Comparison of ENCODE assay signal across 1 cellular context in genomic region chr3:177358085-177358967, GRCh38.
TF ChIP-seq lines count a peak whose summit lies in the region.

No MANE protein-coding gene starts in this region.

TF ChIP-seq in HepG2, 621 proteins besides CTCF, POLR2A, EP300 and RAD21 (continued from another document and continues in another):
- TF ChIP-seq, protein P1, sequence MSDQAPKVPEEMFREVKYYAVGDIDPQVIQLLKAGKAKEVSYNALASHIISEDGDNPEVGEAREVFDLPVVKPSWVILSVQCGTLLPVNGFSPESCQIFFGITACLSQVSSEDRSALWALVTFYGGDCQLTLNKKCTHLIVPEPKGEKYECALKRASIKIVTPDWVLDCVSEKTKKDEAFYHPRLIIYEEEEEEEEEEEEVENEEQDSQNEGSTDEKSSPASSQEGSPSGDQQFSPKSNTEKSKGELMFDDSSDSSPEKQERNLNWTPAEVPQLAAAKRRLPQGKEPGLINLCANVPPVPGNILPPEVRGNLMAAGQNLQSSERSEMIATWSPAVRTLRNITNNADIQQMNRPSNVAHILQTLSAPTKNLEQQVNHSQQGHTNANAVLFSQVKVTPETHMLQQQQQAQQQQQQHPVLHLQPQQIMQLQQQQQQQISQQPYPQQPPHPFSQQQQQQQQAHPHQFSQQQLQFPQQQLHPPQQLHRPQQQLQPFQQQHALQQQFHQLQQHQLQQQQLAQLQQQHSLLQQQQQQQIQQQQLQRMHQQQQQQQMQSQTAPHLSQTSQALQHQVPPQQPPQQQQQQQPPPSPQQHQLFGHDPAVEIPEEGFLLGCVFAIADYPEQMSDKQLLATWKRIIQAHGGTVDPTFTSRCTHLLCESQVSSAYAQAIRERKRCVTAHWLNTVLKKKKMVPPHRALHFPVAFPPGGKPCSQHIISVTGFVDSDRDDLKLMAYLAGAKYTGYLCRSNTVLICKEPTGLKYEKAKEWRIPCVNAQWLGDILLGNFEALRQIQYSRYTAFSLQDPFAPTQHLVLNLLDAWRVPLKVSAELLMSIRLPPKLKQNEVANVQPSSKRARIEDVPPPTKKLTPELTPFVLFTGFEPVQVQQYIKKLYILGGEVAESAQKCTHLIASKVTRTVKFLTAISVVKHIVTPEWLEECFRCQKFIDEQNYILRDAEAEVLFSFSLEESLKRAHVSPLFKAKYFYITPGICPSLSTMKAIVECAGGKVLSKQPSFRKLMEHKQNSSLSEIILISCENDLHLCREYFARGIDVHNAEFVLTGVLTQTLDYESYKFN (CRISPR knock-in tag; conservative IDR thresholded peaks at IDR 0.05): peak; percentile 43; the same call in 1 of the 2 replicates
- TF ChIP-seq, protein P2, sequence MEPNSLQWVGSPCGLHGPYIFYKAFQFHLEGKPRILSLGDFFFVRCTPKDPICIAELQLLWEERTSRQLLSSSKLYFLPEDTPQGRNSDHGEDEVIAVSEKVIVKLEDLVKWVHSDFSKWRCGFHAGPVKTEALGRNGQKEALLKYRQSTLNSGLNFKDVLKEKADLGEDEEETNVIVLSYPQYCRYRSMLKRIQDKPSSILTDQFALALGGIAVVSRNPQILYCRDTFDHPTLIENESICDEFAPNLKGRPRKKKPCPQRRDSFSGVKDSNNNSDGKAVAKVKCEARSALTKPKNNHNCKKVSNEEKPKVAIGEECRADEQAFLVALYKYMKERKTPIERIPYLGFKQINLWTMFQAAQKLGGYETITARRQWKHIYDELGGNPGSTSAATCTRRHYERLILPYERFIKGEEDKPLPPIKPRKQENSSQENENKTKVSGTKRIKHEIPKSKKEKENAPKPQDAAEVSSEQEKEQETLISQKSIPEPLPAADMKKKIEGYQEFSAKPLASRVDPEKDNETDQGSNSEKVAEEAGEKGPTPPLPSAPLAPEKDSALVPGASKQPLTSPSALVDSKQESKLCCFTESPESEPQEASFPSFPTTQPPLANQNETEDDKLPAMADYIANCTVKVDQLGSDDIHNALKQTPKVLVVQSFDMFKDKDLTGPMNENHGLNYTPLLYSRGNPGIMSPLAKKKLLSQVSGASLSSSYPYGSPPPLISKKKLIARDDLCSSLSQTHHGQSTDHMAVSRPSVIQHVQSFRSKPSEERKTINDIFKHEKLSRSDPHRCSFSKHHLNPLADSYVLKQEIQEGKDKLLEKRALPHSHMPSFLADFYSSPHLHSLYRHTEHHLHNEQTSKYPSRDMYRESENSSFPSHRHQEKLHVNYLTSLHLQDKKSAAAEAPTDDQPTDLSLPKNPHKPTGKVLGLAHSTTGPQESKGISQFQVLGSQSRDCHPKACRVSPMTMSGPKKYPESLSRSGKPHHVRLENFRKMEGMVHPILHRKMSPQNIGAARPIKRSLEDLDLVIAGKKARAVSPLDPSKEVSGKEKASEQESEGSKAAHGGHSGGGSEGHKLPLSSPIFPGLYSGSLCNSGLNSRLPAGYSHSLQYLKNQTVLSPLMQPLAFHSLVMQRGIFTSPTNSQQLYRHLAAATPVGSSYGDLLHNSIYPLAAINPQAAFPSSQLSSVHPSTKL (CRISPR knock-in tag; IDR thresholded peaks at IDR 0.05): 0 out of 2 replicates have a peak, but pooled peaks have one; percentile 3
- TF ChIP-seq MYPOP (CRISPR knock-in tag; IDR thresholded peaks at IDR 0.05): no peak
- no peak for TF ChIP-seq ZNF605 (CRISPR knock-in tag; IDR thresholded peaks at IDR 0.05)
- TF ChIP-seq, protein P3, sequence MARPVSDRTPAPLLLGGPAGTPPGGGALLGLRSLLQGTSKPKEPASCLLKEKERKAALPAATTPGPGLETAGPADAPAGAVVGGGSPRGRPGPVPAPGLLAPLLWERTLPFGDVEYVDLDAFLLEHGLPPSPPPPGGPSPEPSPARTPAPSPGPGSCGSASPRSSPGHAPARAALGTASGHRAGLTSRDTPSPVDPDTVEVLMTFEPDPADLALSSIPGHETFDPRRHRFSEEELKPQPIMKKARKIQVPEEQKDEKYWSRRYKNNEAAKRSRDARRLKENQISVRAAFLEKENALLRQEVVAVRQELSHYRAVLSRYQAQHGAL (CRISPR knock-in tag; IDR thresholded peaks at IDR 0.05; ENCODE audit: not compliant biosample characterization): no peak
- no peak for TF ChIP-seq SMAD9 (CRISPR knock-in tag; IDR thresholded peaks at IDR 0.05)
- TF ChIP-seq ZFP36L2 (CRISPR knock-in tag; IDR thresholded peaks at IDR 0.05): no peak
- TF ChIP-seq NFYC (CRISPR knock-in tag; IDR thresholded peaks at IDR 0.05): peak; percentile 84
- TF ChIP-seq MBD4 (IDR thresholded peaks at IDR 0.05; ENCODE audit: borderline replicate concordance, low read length): no peak
- TF ChIP-seq ZNF557 (CRISPR knock-in tag; IDR thresholded peaks at IDR 0.05): no peak
- no peak for TF ChIP-seq XRCC5 (optimal IDR thresholded peaks at IDR 0.05; ENCODE audit: low read length)
- no peak for TF ChIP-seq SP1 (IDR thresholded peaks at IDR 0.05)
- TF ChIP-seq SP1 (CRISPR knock-in tag; IDR thresholded peaks at IDR 0.05): peak; percentile 35; the same call in 1 of the 2 replicates
- TF ChIP-seq ZNF263 (CRISPR knock-in tag; IDR thresholded peaks at IDR 0.05): no peak
- TF ChIP-seq, protein P4, sequence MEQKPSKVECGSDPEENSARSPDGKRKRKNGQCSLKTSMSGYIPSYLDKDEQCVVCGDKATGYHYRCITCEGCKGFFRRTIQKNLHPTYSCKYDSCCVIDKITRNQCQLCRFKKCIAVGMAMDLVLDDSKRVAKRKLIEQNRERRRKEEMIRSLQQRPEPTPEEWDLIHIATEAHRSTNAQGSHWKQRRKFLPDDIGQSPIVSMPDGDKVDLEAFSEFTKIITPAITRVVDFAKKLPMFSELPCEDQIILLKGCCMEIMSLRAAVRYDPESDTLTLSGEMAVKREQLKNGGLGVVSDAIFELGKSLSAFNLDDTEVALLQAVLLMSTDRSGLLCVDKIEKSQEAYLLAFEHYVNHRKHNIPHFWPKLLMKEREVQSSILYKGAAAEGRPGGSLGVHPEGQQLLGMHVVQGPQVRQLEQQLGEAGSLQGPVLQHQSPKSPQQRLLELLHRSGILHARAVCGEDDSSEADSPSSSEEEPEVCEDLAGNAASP (CRISPR knock-in tag; IDR thresholded peaks at IDR 0.05; ENCODE audit: borderline replicate concordance): no peak
- TF ChIP-seq ZBTB49 (CRISPR knock-in tag; IDR thresholded peaks at IDR 0.05; ENCODE audit: borderline replicate concordance): no peak
- TF ChIP-seq, protein P5, sequence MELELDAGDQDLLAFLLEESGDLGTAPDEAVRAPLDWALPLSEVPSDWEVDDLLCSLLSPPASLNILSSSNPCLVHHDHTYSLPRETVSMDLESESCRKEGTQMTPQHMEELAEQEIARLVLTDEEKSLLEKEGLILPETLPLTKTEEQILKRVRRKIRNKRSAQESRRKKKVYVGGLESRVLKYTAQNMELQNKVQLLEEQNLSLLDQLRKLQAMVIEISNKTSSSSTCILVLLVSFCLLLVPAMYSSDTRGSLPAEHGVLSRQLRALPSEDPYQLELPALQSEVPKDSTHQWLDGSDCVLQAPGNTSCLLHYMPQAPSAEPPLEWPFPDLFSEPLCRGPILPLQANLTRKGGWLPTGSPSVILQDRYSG (CRISPR knock-in tag; IDR thresholded peaks at IDR 0.05): no peak
- no peak for TF ChIP-seq ZNF276 (CRISPR knock-in tag; IDR thresholded peaks at IDR 0.05; ENCODE audit: low read depth)
- peak; percentile 29; the same call in 1 of the 2 replicates for TF ChIP-seq ZNF580 (CRISPR knock-in tag; IDR thresholded peaks at IDR 0.05; ENCODE audit: borderline replicate concordance, low read depth)
- TF ChIP-seq ZFP90 (CRISPR knock-in tag; IDR thresholded peaks at IDR 0.05; ENCODE audit: borderline replicate concordance): no peak
- TF ChIP-seq KMT2A (CRISPR knock-in tag; IDR thresholded peaks at IDR 0.05): no peak
- TF ChIP-seq PHF8 (CRISPR knock-in tag; IDR thresholded peaks at IDR 0.05): peak; percentile 27
- no peak for TF ChIP-seq ZNF530 (CRISPR knock-in tag; IDR thresholded peaks at IDR 0.05; ENCODE audit: low read depth)
- TF ChIP-seq EZH2 (conservative IDR thresholded peaks at IDR 0.05; ENCODE audit: low read depth, low read length): no peak
- TF ChIP-seq, protein P6, sequence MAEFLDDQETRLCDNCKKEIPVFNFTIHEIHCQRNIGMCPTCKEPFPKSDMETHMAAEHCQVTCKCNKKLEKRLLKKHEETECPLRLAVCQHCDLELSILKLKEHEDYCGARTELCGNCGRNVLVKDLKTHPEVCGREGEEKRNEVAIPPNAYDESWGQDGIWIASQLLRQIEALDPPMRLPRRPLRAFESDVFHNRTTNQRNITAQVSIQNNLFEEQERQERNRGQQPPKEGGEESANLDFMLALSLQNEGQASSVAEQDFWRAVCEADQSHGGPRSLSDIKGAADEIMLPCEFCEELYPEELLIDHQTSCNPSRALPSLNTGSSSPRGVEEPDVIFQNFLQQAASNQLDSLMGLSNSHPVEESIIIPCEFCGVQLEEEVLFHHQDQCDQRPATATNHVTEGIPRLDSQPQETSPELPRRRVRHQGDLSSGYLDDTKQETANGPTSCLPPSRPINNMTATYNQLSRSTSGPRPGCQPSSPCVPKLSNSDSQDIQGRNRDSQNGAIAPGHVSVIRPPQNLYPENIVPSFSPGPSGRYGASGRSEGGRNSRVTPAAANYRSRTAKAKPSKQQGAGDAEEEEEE (CRISPR knock-in tag; IDR thresholded peaks at IDR 0.05; ENCODE audit: borderline replicate concordance): no peak
- TF ChIP-seq ZNF7 (CRISPR knock-in tag; IDR thresholded peaks at IDR 0.05): no peak
- TF ChIP-seq BRD4 (CRISPR knock-in tag; IDR thresholded peaks at IDR 0.05): peak; percentile 19; the same call in 1 of the 2 replicates
- TF ChIP-seq ZNF138 (CRISPR knock-in tag; IDR thresholded peaks at IDR 0.05; ENCODE audit: low read depth): no peak
- TF ChIP-seq ZC3H4 (CRISPR knock-in tag; IDR thresholded peaks at IDR 0.05; ENCODE audit: borderline replicate concordance): no peak
- TF ChIP-seq, protein P7, sequence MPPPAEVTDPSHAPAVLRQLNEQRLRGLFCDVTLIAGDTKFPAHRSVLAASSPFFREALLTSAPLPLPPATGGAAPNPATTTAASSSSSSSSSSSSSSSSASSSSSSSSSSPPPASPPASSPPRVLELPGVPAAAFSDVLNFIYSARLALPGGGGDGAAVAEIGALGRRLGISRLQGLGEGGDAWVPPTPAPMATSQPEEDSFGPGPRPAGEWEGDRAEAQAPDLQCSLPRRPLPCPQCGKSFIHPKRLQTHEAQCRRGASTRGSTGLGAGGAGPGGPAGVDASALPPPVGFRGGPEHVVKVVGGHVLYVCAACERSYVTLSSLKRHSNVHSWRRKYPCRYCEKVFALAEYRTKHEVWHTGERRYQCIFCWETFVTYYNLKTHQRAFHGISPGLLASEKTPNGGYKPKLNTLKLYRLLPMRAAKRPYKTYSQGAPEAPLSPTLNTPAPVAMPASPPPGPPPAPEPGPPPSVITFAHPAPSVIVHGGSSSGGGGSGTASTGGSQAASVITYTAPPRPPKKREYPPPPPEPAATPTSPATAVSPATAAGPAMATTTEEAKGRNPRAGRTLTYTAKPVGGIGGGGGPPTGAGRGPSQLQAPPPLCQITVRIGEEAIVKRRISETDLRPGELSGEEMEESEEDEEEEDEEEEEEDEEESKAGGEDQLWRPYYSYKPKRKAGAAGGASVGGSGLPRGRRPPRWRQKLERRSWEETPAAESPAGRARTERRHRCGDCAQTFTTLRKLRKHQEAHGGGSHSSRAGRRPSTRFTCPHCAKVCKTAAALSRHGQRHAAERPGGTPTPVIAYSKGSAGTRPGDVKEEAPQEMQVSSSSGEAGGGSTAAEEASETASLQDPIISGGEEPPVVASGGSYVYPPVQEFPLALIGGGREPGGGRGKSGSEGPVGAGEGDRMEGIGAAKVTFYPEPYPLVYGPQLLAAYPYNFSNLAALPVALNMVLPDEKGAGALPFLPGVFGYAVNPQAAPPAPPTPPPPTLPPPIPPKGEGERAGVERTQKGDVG (CRISPR knock-in tag; IDR thresholded peaks at IDR 0.05; ENCODE audit: borderline replicate concordance): no peak
- peak; percentile 6 for TF ChIP-seq SRSF1 (optimal IDR thresholded peaks at IDR 0.05; ENCODE audit: low read depth, low read length)
- TF ChIP-seq ZNF691 (CRISPR knock-in tag; IDR thresholded peaks at IDR 0.05; ENCODE audit: borderline replicate concordance, low read depth): no peak
- no peak for TF ChIP-seq ZNF296 (CRISPR knock-in tag; conservative IDR thresholded peaks at IDR 0.05)
